Comparison of ENCODE assay signal across 24 cellular contexts in genomic region chr10:59524373-59524772, GRCh38.
A peak's percentile ranks its signal among the peaks of the same experiment; 100 is the strongest.
DNase-seq lines count a peak whose midpoint lies in the region; ATAC-seq and TF ChIP-seq lines count a peak whose summit lies in the region.
"Had no signal": no experiment of that assay in that cellular context is flagged by ENCODE, and none has a peak within 500 bp of the region (broad histone marks: within the 10 kb centered on the region; RNA-seq: fewer than 3 reads in every experiment).

No MANE protein-coding gene starts in this region.

- intact Hi-C loops in left lung (cut with DNase I) = no loop called here
- intact Hi-C loops in aorta (cut with DNase I) = no loop called here

- no peaks in the 10 kb centered on the region for H3K9me3 ChIP-seq in left lung
- peaks cover 2% of the 10 kb centered on the region for H3K9me3 ChIP-seq in aorta (ENCODE audit: control insufficient read depth, low read length)
- H3K9me3 ChIP-seq: BE2C, HAP-1 had no signal

- H3K4me1 ChIP-seq in left lung = no peaks in the 10 kb centered on the region
- H3K4me1 ChIP-seq in aorta (ENCODE audit: control insufficient read depth in 1 of 2, insufficient read depth in 2 of 2, low read length in 2 of 2) = no peaks in the 10 kb centered on the region
- H3K4me1 ChIP-seq: HAP-1 had no signal

- H3K36me3 ChIP-seq in left lung = no peaks in the 10 kb centered on the region
- H3K36me3 ChIP-seq in aorta (ENCODE audit: control insufficient read depth in 1 of 2, insufficient read depth in 2 of 2, low read length in 1 of 2) = no peaks in the 10 kb centered on the region
- H3K36me3 ChIP-seq: BE2C, HAP-1 had no signal

- ATAC-seq in left lung (peak; percentile 32), aorta (ENCODE audit: low FRiP score) (peak; percentile 65), HG02852 (IDR thresholded peaks at IDR 0.05; ENCODE audit: unreplicated experiment) (no peak)
- ATAC-seq: Panc1 had no signal

- DNase-seq in NCI-H82 (lab: John Stamatoyannopoulos, UW) (peak; percentile 16), NCI-H82 treated with DMSO at 0.1 percent for 48 hours (lab: John Stamatoyannopoulos, UW; ENCODE audit: unreplicated experiment) (no peak), fibroblast of the aortic adventitia (ENCODE audit: low read depth) (peak; percentile 6), left lung (no peak), aorta (no peak), SHP77 (lab: John Stamatoyannopoulos, UW) (no peak), GF-D8 (lab: John Stamatoyannopoulos, UW) (no peak)
- DNase-seq: BE2C; Calu3; CD8-positive, alpha-beta memory T cell; DMS79 treated with DMSO at 0.1 percent for 48 hours; GOT3; HFFc6; IMR-90; KG1; MM.1S; NCI-H2029; NCI-H446 treated with DMSO at 0.1 percent for 48 hours; NCI-H526 had no signal

- H3K4me3 ChIP-seq in fibroblast of the aortic adventitia (ENCODE audit: low read depth, low read length) (no peak overlapping the region), left lung (no peak overlapping the region), aorta (ENCODE audit: low read length in 2 of 2) (no peak overlapping the region)
- H3K4me3 ChIP-seq: HAP-1 had no signal

- H3K27ac ChIP-seq in left lung = no peak overlapping the region
- H3K27ac ChIP-seq in aorta (ENCODE audit: low read depth in 1 of 2, low read length in 2 of 2) = no peak overlapping the region
- H3K27ac ChIP-seq: 22Rv1, RWPE1 had no signal

- 0 to 42% methylated on average over 1 of the region's 1 CpG for WGBS in aorta, 2 donors

- no peak for TF ChIP-seq CTCF in fibroblast of the aortic adventitia (IDR thresholded peaks at IDR 0.05; ENCODE audit: insufficient read depth, low read length)
- TF ChIP-seq CTCF in left lung (IDR thresholded peaks at IDR 0.05) = no peak

- H3K27me3 ChIP-seq in left lung (no peaks in the 10 kb centered on the region), aorta (ENCODE audit: control insufficient read depth in 1 of 2, insufficient read depth in 2 of 2, low read length in 1 of 2) (no peaks in the 10 kb centered on the region)
- H3K27me3 ChIP-seq: BE2C had no signal

Comparison
In these comparisons a context has a peak if more than half of its experiments do, and no peak if none do; other contexts are left out.
1. DNase-seq: peak in NCI-H82 (single experiment) and fibroblast of the aortic adventitia (single experiment); none in NCI-H82 treated with DMSO at 0.1 percent for 48 hours (single experiment), left lung (0 of 2), aorta (0 of 2), SHP77 (0 of 2) and GF-D8 (single experiment).